In the genomic region with DNA sequence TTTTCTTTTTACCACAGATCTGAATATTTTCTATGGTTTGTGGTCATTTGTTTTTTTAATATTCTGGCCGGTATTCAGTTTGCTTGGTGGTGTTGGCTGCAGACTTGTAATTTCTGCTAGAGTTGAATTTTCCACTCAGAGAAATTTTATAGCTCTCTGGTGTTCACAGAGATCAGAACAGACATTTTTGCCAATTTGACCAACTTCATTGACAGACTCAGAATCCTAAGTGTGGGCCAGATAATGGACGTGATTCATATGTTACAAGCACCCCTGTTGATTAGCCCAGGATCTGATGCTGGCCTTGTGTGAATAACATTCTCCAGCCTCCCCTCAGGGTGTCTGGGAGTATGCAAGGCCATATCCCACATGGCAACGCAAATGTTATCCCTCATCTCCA, we compare ENCODE assay signal across 22 cellular contexts.
"Had no signal": no experiment of that assay in that cellular context is flagged by ENCODE, and none has a peak within 500 bp of the region (broad histone marks: within the 10 kb centered on the region; RNA-seq: fewer than 3 reads in every experiment).

No MANE protein-coding gene starts in this region.

- H3K36me3 ChIP-seq: SJSA1 had no signal

- H3K4me1 ChIP-seq: SJSA1 had no signal

- H3K9me3 ChIP-seq: SJSA1 had no signal

- H3K27ac ChIP-seq: SJSA1, SK-N-MC had no signal

- ATAC-seq: HepG2 had no signal

- H3K4me3 ChIP-seq: SJSA1, SK-N-MC had no signal

- DNase-seq: IMR-90, Karpas-422, KG1, MM.1S, NCI-H1092 treated with DMSO at 0.1 percent for 48 hours, NCI-H1436, NCI-H187, NCI-H2029, NCI-H2081 treated with DMSO at 0.1 percent for 48 hours, NCI-H2171, NCI-H226, NCI-H446, NCI-H510A, NCI-H524 treated with DMSO at 0.1 percent for 48 hours, NCI-H69, NCI-H774, Right ventricle myocardium superior, RPMI8226, SIG-M5 had no signal

- H3K27me3 ChIP-seq: SJSA1 had no signal
